14 cellular contexts compared by ENCODE assay signal in the genomic region with DNA sequence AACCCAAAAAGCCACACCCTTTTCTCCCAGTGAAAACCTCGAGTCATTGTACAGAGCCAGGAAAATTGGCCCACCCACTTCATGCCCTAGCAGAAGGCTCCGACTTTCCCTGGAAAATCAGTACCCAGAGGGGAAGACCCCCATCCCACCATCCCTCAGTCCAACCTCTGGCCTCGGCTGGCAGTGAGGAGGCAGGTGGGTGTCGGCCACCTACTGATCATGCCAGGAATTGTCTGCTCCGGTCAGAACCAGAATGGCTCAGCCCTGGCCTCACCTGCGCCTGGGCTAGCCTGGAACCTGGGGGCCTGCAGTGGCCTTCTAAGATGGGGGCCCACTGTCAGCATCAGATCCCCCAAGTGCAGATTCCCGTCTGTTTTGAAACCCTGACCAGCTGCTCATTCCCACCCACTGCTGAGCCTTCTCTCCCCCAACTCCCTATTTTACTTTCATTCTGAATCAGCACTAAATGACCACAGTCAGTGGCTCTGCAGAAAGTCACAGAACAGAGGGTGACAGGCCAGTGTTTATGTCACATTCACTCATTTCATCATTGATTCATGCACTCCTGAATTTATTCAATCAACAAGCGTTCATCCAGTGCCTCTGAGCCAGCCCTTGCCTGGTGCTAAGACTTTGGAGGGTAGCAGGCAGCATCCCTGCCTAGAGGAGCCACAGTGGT. TPM values are rescaled to one million over a fixed set of nuclear protein-coding genes. Genes with fewer than 3 reads are reported as not detected.
"Had no signal": no experiment of that assay in that cellular context is flagged by ENCODE, and none has a peak within 500 bp of the region (broad histone marks: within the 10 kb centered on the region; RNA-seq: fewer than 3 reads in every experiment).

No MANE protein-coding gene starts in this region.

- H3K27ac ChIP-seq: heart left ventricle, parathyroid adenoma, thyroid gland, VCaP had no signal

- H3K4me1 ChIP-seq: parathyroid adenoma, thyroid gland had no signal

- H3K4me3 Mint-ChIP-seq: activated naive CD4-positive, alpha-beta T cell treated with anti-CD3 and anti-CD28 coated beads, Interleukin-2, amount 50 U/mL, for 24 hours; brain; neural crest cell had no signal

- DNase-seq: activated T-cell treated with anti-CD3 and anti-CD28 coated beads for 4 hours, kidney glomerular epithelial cell had no signal

- H3K27ac Mint-ChIP-seq: activated naive CD4-positive, alpha-beta T cell treated with anti-CD3 and anti-CD28 coated beads, Interleukin-2, amount 50 U/mL, for 24 hours; brain had no signal

- H3K9me3 ChIP-seq: heart left ventricle, thyroid gland had no signal

- H3K27me3 ChIP-seq: thyroid gland had no signal

- H3K4me1 Mint-ChIP-seq: brain, neural crest cell had no signal

- H3K36me3 ChIP-seq: heart left ventricle, thyroid gland had no signal

- H3K9ac ChIP-seq: parathyroid adenoma had no signal

- H3K36me3 Mint-ChIP-seq: activated naive CD4-positive, alpha-beta T cell treated with anti-CD3 and anti-CD28 coated beads, Interleukin-2, amount 50 U/mL, for 24 hours; brain had no signal

- H2AFZ ChIP-seq: parathyroid adenoma had no signal

- H3K4me3 ChIP-seq: heart left ventricle, thyroid gland had no signal

- H3K9me3 Mint-ChIP-seq: activated naive CD4-positive, alpha-beta T cell treated with anti-CD3 and anti-CD28 coated beads, Interleukin-2, amount 50 U/mL, for 24 hours; brain; neural crest cell had no signal

RNA-seq across cellular contexts. Expression of a gene that starts 3.0 kb away (rescaled TPM):
- total RNA-seq: chondrocyte, neural crest cell had no signal

RNA-seq across cellular contexts. Expression of a gene that starts 6.0 kb away (rescaled TPM):
- total RNA-seq: chondrocyte, frontal cortex, heart left ventricle, liver, mesenteric fat pad, neural crest cell, renal cortical epithelial cell, thyroid gland had no signal
- polyA plus RNA-seq: heart left ventricle, liver had no signal

RNA-seq across cellular contexts. Expression of a gene that starts 20.8 kb away (rescaled TPM):
- total RNA-seq: chondrocyte, neural crest cell, renal cortical epithelial cell, thyroid gland had no signal

RNA-seq across cellular contexts. Expression of a gene that starts 36.2 kb away (rescaled TPM):
- total RNA-seq: chondrocyte, neural crest cell, renal cortical epithelial cell had no signal

RNA-seq across cellular contexts. Expression of a gene that starts 41.9 kb away (rescaled TPM):
- total RNA-seq: chondrocyte, frontal cortex, heart left ventricle, liver, mesenteric fat pad, neural crest cell, renal cortical epithelial cell, thyroid gland had no signal
- polyA plus RNA-seq: heart left ventricle, liver had no signal
